8 cellular contexts compared by ENCODE assay signal in genomic region chr12:51951199-51951842, GRCh38. TPM values are rescaled to one million over a fixed set of nuclear protein-coding genes. Genes with fewer than 3 reads are reported as not detected.
DNase-seq lines count a peak whose midpoint lies in the region; ATAC-seq and TF ChIP-seq lines count a peak whose summit lies in the region.

ACVR1B (plus strand) TSS chr12:51951699; CDS start chr12:51951744, 45 bp downstream.

- H3K79me2 ChIP-seq in fibroblast of lung (ENCODE audit: control insufficient read depth, insufficient read depth, low read length): peaks cover 19% of the 10 kb centered on the region

- peak within 1 kb of the TSS; percentile 79 to 97 (median 94) for H3K27ac Mint-ChIP-seq in naive thymus-derived CD4-positive, alpha-beta T cell
- peak within 1 kb of the TSS; percentile 89 for H3K27ac Mint-ChIP-seq in stimulated activated effector memory CD8-positive, alpha-beta T cell treated with anti-CD3 and anti-CD28 coated beads, Interleukin-12 subunit alpha, Interleukin-12 subunit beta, amount 100 ng/mL, for 72 hours

- peak within 1 kb of the TSS; percentile 93 for H2AFZ ChIP-seq in fibroblast of lung (ENCODE audit: low read length)

- peak within 1 kb of the TSS; percentile 84 for H3K9ac ChIP-seq in fibroblast of lung (ENCODE audit: insufficient read depth, low read length)

- H3K4me3 ChIP-seq in LNCaP clone FGC (ENCODE audit: low read depth, low read length) (peak within 1 kb of the TSS; percentile 91), fibroblast of lung (replicated peaks in 1 of 4; ENCODE audit: control extremely low read depth in 1 of 4, insufficient read depth in 1 of 4, low read depth in 3 of 4, low read length in 4 of 4) (peak within 1 kb of the TSS; percentile 85 to 91 (median 88))
- H3K4me3 ChIP-seq in naive thymus-derived CD4-positive, alpha-beta T cell (ENCODE audit: low read length): peak within 1 kb of the TSS; percentile 70

- peaks cover 0 to 66% (median 0%) of the 10 kb centered on the region in 5 donors for H3K27me3 Mint-ChIP-seq in naive thymus-derived CD4-positive, alpha-beta T cell

- H3K36me3 ChIP-seq in fibroblast of lung (ENCODE audit: control insufficient read depth, insufficient read depth, low read length): no peaks in the 10 kb centered on the region
- peaks cover 0 to 5% (median 0%) of the 10 kb centered on the region in 3 experiments for H3K36me3 ChIP-seq in naive thymus-derived CD4-positive, alpha-beta T cell (ENCODE audit: control insufficient read depth in 2 of 3, insufficient read depth in 3 of 3, low read length in 3 of 3)

- H3K27ac ChIP-seq in fibroblast of lung (ENCODE audit: insufficient read depth, low read length): peak within 1 kb of the TSS; percentile 65
- H3K27ac ChIP-seq in naive thymus-derived CD4-positive, alpha-beta T cell (ENCODE audit: low read depth, low read length): peak within 1 kb of the TSS; percentile 88

- H3K9me3 Mint-ChIP-seq in naive thymus-derived CD4-positive, alpha-beta T cell: peaks cover 0 to 5% (median 0%) of the 10 kb centered on the region in 11 donors
- H3K9me3 Mint-ChIP-seq in stimulated activated effector memory CD8-positive, alpha-beta T cell treated with anti-CD3 and anti-CD28 coated beads, Interleukin-12 subunit alpha, Interleukin-12 subunit beta, amount 100 ng/mL, for 72 hours: no peaks in the 10 kb centered on the region

- peaks cover 13% of the 10 kb centered on the region for H3K27me3 ChIP-seq in fibroblast of lung (ENCODE audit: control insufficient read depth, insufficient read depth, low read length)
- H3K27me3 ChIP-seq in naive thymus-derived CD4-positive, alpha-beta T cell (ENCODE audit: control insufficient read depth in 2 of 2, insufficient read depth in 2 of 2, low read length in 2 of 2): no peaks in the 10 kb centered on the region

- H3K4me3 Mint-ChIP-seq in naive thymus-derived CD4-positive, alpha-beta T cell: peak within 1 kb of the TSS; percentile 87 to 100 (median 97)
- peak within 1 kb of the TSS; percentile 92 for H3K4me3 Mint-ChIP-seq in stimulated activated effector memory CD8-positive, alpha-beta T cell treated with anti-CD3 and anti-CD28 coated beads, Interleukin-12 subunit alpha, Interleukin-12 subunit beta, amount 100 ng/mL, for 72 hours

- no peaks in the 10 kb centered on the region for H4K20me1 ChIP-seq in fibroblast of lung (ENCODE audit: control insufficient read depth, extremely low read depth, insufficient read depth, low read length)

- ATAC-seq in GM21723 (IDR thresholded peaks at IDR 0.05; ENCODE audit: unreplicated experiment): peak; percentile 79
- ATAC-seq in naive thymus-derived CD4-positive, alpha-beta T cell: peak; percentile 97
- peak; percentile 97 for ATAC-seq in stimulated activated effector memory CD8-positive, alpha-beta T cell treated with anti-CD3 and anti-CD28 coated beads, Interleukin-12 subunit alpha, Interleukin-12 subunit beta, amount 100 ng/mL, for 72 hours

- peaks cover 25 to 49% (median 39%) of the 10 kb centered on the region in 7 donors for H3K4me1 Mint-ChIP-seq in naive thymus-derived CD4-positive, alpha-beta T cell
- H3K4me1 Mint-ChIP-seq in stimulated activated effector memory CD8-positive, alpha-beta T cell treated with anti-CD3 and anti-CD28 coated beads, Interleukin-12 subunit alpha, Interleukin-12 subunit beta, amount 100 ng/mL, for 72 hours: peaks cover 35% of the 10 kb centered on the region

- peak within 1 kb of the TSS; percentile 98 for H3K4me2 ChIP-seq in fibroblast of lung (ENCODE audit: extremely low read depth, insufficient read depth, low read length)

- intact Hi-C loops in naive thymus-derived CD4-positive, alpha-beta T cell (cut with micrococcal nuclease): loop anchor here (1.0 to 10.0 kb wide), 11 partner anchors 19 to 1056 kb away; partner anchors contain the start of genes ATG101 (in 1 of the 2), EIF4B (in 1 of the 2) and TAMALIN (in 1 of the 2)

- TF ChIP-seq CTCF in LNCaP clone FGC (IDR thresholded peaks at IDR 0.05; ENCODE audit: control insufficient read depth, extremely low read depth, insufficient read depth) (no peak), fibroblast of lung (conservative IDR thresholded peaks at IDR 0.05 in 1 of 2, IDR thresholded peaks at IDR 0.05 in 1 of 2; ENCODE audit: low read depth in 1 of 2, low read length in 2 of 2) (no peak)

- DNase-seq in Caki2 (ENCODE audit: low read depth) (peak; percentile 83), LNCaP clone FGC (ENCODE audit: low read depth) (peak; percentile 63), RPMI7951 (ENCODE audit: low read depth) (peak; percentile 83), fibroblast of lung (ENCODE audit: low read depth in 2 of 2) (peak; percentile 85)
- DNase-seq in activated T-helper 1 cell treated with anti-CD3 and anti-CD28 coated beads, Interleukin-2, amount 50 U/mL, for 16 hours (ENCODE audit: low read depth in 1 of 2, low spot score in 1 of 2): peak; percentile 72 to 87
- DNase-seq in naive thymus-derived CD4-positive, alpha-beta T cell: peak; percentile 80 to 93 (median 89)
- peak; percentile 69 to 89 for DNase-seq in stimulated activated effector memory CD8-positive, alpha-beta T cell treated with anti-CD3 and anti-CD28 coated beads, Interleukin-12 subunit alpha, Interleukin-12 subunit beta, amount 100 ng/mL, for 72 hours (ENCODE audit: low spot score in 2 of 2)

- in situ Hi-C loops in Caki2 (cut with HindIII; ENCODE audit: low pct_unique_long_range_greater_than_20kb, low sequenced_read_pairs): no loop called here

- CTCF ChIA-PET in naive thymus-derived CD4-positive, alpha-beta T cell (lab: Charles Lee): interaction anchor here (0.6 to 1.7 kb wide), 2 partner anchors 74 to 617 kb away, joined by 4 to 5 read pairs; no protein-coding TSS in a partner anchor

- H3K9me3 ChIP-seq in fibroblast of lung (ENCODE audit: control insufficient read depth, insufficient read depth, low read depth, low read length): no peaks in the 10 kb centered on the region
- H3K9me3 ChIP-seq in naive thymus-derived CD4-positive, alpha-beta T cell (ENCODE audit: control insufficient read depth in 2 of 3, low read length in 3 of 3): no peaks in the 10 kb centered on the region

- POLR2A ChIA-PET in naive thymus-derived CD4-positive, alpha-beta T cell (lab: Charles Lee): interaction anchor here (1.0 to 1.6 kb wide), 6 partner anchors 14 to 71 kb away, joined by 3 to 11 read pairs (median 4); no protein-coding TSS in a partner anchor

- peaks cover 0 to 4% (median 0%) of the 10 kb centered on the region in 5 donors for H3K36me3 Mint-ChIP-seq in naive thymus-derived CD4-positive, alpha-beta T cell
- peaks cover 5% of the 10 kb centered on the region for H3K36me3 Mint-ChIP-seq in stimulated activated effector memory CD8-positive, alpha-beta T cell treated with anti-CD3 and anti-CD28 coated beads, Interleukin-12 subunit alpha, Interleukin-12 subunit beta, amount 100 ng/mL, for 72 hours

- H3K4me1 ChIP-seq in fibroblast of lung (ENCODE audit: control insufficient read depth, extremely low read depth, insufficient read depth, low read length): peaks cover 6% of the 10 kb centered on the region
- peaks cover 16 to 20% of the 10 kb centered on the region in 2 donors for H3K4me1 ChIP-seq in naive thymus-derived CD4-positive, alpha-beta T cell (ENCODE audit: control insufficient read depth in 2 of 2, insufficient read depth in 2 of 2, low read length in 2 of 2)

RNA-seq across cellular contexts. Expression of gene ACVR1B, which starts in this region (rescaled TPM):
- 10.5 and 14.2 TPM in 2 replicates for total RNA-seq in Caki2 (2014; rRNA removed; shearing (Covaris generic); ENCODE audit: low replicate concordance)
- total RNA-seq in RPMI7951 (2014; rRNA removed; shearing (Covaris generic)): 2.1 and 3.2 TPM in 2 replicates
- total RNA-seq in fibroblast of lung: 11.3 and 12.4 TPM in 2 replicates
- 13.0 and 13.6 TPM in 2 replicates for polyA plus RNA-seq in fibroblast of lung
- polyA plus RNA-seq in fibroblast of lung (2012): 10.5 and 10.6 TPM in 2 replicates
- 14.5 and 30.9 TPM in 2 replicates for polyA minus RNA-seq in fibroblast of lung (ENCODE audit: low replicate concordance)
- total RNA-seq in naive thymus-derived CD4-positive, alpha-beta T cell: 10 to 100 TPM in 4 of 5 experiments, 1 to 10 TPM in 1; 4.9 to 14.8 (median 14.2) TPM
- polyA plus RNA-seq in naive thymus-derived CD4-positive, alpha-beta T cell: 1 to 10 TPM; 2.5 to 2.9 TPM

Comparison
In these comparisons a context has a peak if more than half of its experiments do, and no peak if none do; other contexts are left out.
1. Peak in every context shown above with its lines: DNase-seq, ATAC-seq, H3K4me3 ChIP-seq and H3K27ac ChIP-seq.